In genomic region chr3:192494176-192494575, GRCh38 we compare ENCODE assay signal across 10 cellular contexts.
DNase-seq lines count a peak whose midpoint lies in the region; ATAC-seq and TF ChIP-seq lines count a peak whose summit lies in the region.
"Had no signal": no experiment of that assay in that cellular context is flagged by ENCODE, and none has a peak within 500 bp of the region (broad histone marks: within the 10 kb centered on the region; RNA-seq: fewer than 3 reads in every experiment).

No MANE protein-coding gene starts in this region.

- no peaks in the 10 kb centered on the region for H3K36me3 ChIP-seq in BE2C

- no peak for TF ChIP-seq CTCF in NB4 (IDR thresholded peaks at IDR 0.05; ENCODE audit: low read depth, low read length)
- TF ChIP-seq CTCF in BE2C (IDR thresholded peaks at IDR 0.05; ENCODE audit: low read depth, low read length) = no peak

- TF ChIP-seq POLR2A in GM18505 (IDR thresholded peaks at IDR 0.05; ENCODE audit: borderline replicate concordance, extremely low read depth, insufficient read depth, insufficient read length) (no peak), NB4 (IDR thresholded peaks at IDR 0.05; ENCODE audit: extremely low read depth, insufficient read length) (no peak)

- H3K9me3 ChIP-seq in BE2C = no peaks in the 10 kb centered on the region

- H3K27me3 ChIP-seq in BE2C = no peaks in the 10 kb centered on the region

- ATAC-seq in GM18505 (IDR thresholded peaks at IDR 0.05; ENCODE audit: unreplicated experiment) (peak; percentile 92), GM21723 (IDR thresholded peaks at IDR 0.05; ENCODE audit: unreplicated experiment) (peak; percentile 61)
- ATAC-seq: naive thymus-derived CD4-positive, alpha-beta T cell had no signal

- DNase-seq in NB4 (ENCODE audit: low read depth) (peak; percentile 3), germinal center (ENCODE audit: low spot score) (peak; percentile 10), cortex of kidney (lab: John Stamatoyannopoulos, UW) (no peak), NCI-H1048 (lab: John Stamatoyannopoulos, UW) (no peak), BE2C (no peak)
- no peak for DNase-seq in stimulated activated CD4-positive, alpha-beta T cell treated with anti-CD3 and anti-CD28 coated beads, Interleukin-12 subunit alpha, Interleukin-12 subunit beta, amount 100 ng/mL, for 4 hours
- DNase-seq: activated effector memory CD4-positive, alpha-beta T cell treated with Interleukin-2 at 50 U/mL for 16 hours; naive thymus-derived CD4-positive, alpha-beta T cell had no signal

- H3K4me1 ChIP-seq in BE2C = no peaks in the 10 kb centered on the region

- no peak overlapping the region for H3K4me3 ChIP-seq in NB4 (ENCODE audit: low read depth, low read length)
- H3K4me3 ChIP-seq in BE2C (ENCODE audit: low read depth, low read length) = no peak overlapping the region

Comparison
In these comparisons a context has a peak if more than half of its experiments do, and no peak if none do; other contexts are left out.
1. DNase-seq: peak in NB4 (single experiment) and germinal center (single experiment); none in cortex of kidney (single experiment), NCI-H1048 (single experiment), BE2C (single experiment) and stimulated activated CD4-positive, alpha-beta T cell treated with anti-CD3 and anti-CD28 coated beads, Interleukin-12 subunit alpha, Interleukin-12 subunit beta, amount 100 ng/mL, for 4 hours (single experiment).